1 cellular context compared by ENCODE assay signal in genomic region chr14:73491977-73492552, GRCh38.
TF ChIP-seq lines count a peak whose summit lies in the region.

No MANE protein-coding gene starts in this region.

TF ChIP-seq in liver, 16 proteins besides CTCF, POLR2A, EP300 and RAD21 (continued from another document):
- TF ChIP-seq RXRA (IDR thresholded peaks at IDR 0.05) (no peak), JUND (IDR thresholded peaks at IDR 0.05) (no peak), HNF4A (conservative IDR thresholded peaks at IDR 0.05) (no peak), NR2F2 (IDR thresholded peaks at IDR 0.05) (no peak), SP1 (IDR thresholded peaks at IDR 0.05) (no peak), FOXA2 (IDR thresholded peaks at IDR 0.05) (no peak), HNF4G (IDR thresholded peaks at IDR 0.05) (no peak), YY1 (IDR thresholded peaks at IDR 0.05) (no peak)
